Comparison of ENCODE assay signal across 13 cellular contexts in the genomic region with DNA sequence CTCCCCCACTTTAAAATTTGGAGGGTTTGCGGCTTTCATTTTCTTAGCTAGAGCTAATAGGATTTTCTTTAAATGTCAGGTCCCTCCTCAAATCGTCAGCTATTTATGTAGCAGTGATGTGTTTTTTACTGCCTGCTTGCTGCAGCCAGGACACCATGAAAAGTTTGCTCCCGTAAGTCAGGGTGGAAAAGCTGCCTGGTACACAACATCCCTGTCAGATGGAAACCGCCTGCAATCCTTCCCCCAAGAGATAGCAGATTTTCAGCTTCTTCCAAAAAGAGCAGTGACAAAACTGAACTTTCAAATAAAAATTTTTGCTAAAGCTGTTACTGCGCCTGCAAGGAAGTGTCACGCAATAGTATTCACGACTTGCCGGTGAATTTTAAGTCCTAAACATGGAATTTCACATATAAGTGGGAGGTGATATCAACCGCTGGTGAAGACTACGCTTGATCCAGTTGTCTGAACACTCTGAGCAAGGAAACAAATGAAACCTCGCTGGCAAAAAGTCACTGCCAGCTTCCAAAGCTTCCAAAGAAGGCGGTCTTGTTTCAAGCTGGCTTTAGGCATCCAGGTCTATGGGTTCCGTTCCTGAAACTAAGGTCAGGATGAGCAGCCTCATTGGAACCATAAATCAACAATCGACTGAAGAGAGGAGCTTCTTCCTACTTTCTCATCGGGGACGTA. TPM values are rescaled to one million over a fixed set of nuclear protein-coding genes. Genes with fewer than 3 reads are reported as not detected.
DNase-seq lines count a peak whose midpoint lies in the region; ATAC-seq, FAIRE-seq and TF ChIP-seq lines count a peak whose summit lies in the region.
"Had no signal": no experiment of that assay in that cellular context is flagged by ENCODE, and none has a peak within 500 bp of the region (broad histone marks: within the 10 kb centered on the region; RNA-seq: fewer than 3 reads in every experiment).

No MANE protein-coding gene starts in this region.

- H4K20me1 ChIP-seq in HepG2 (ENCODE audit: insufficient read depth, low read length) = no peaks in the 10 kb centered on the region

- H3K27ac ChIP-seq in gastroesophageal sphincter (peak overlapping the region; percentile 79 to 94 (median 92)), HepG2 (ENCODE audit: extremely low read length, insufficient read depth, low read length) (no peak overlapping the region)

- no peak for TF ChIP-seq EP300 in gastroesophageal sphincter (IDR thresholded peaks at IDR 0.05)
- TF ChIP-seq EP300 in HepG2 (IDR thresholded peaks at IDR 0.05; ENCODE audit: low read depth in 2 of 2, low read length in 2 of 2) = no peak
- TF ChIP-seq EP300 in HepG2 (CRISPR knock-in tag; IDR thresholded peaks at IDR 0.05; ENCODE audit: borderline replicate concordance) = no peak

- intact Hi-C loops in HepG2 (cut with micrococcal nuclease; ENCODE audit: unreplicated experiment) = loop anchor here (1.0 kb wide), 1 partner anchor 257 kb away; no protein-coding TSS in a partner anchor

- TF ChIP-seq RAD21 in HepG2 (CRISPR knock-in tag; IDR thresholded peaks at IDR 0.05) = no peak

- POLR2A ChIA-PET in AG04449 (lab: Yijun Ruan, JAX) (interaction anchor here (0.6 to 5.8 kb wide), 11 partner anchors 9 to 314 kb away, joined by 3 to 76 read pairs (median 4); no protein-coding TSS in a partner anchor), HepG2 (lab: Yijun Ruan, JAX) (no interaction called here)

- 21 to 30% methylated on average over 10 to 14 of the region's 16 CpGs for WGBS in gastroesophageal sphincter (ENCODE audit: low coverage in 1 of 2), 2 donors
- WGBS in HepG2 (ENCODE audit: low lambda C conversion rate) = 39% methylated on average over 16 of the region's 16 CpGs

- H3K9me3 ChIP-seq in gastroesophageal sphincter (no peaks in the 10 kb centered on the region), HepG2 (ENCODE audit: low read length) (no peaks in the 10 kb centered on the region)

- in situ Hi-C loops in HepG2 (cut with HindIII; ENCODE audit: extremely low pct_ligation_motif_present, low pct_unique_long_range_greater_than_20kb) (loop anchor here (10.0 kb wide), 1 partner anchor 256 kb away; no protein-coding TSS in a partner anchor), KBM-7 (cut with MboI; ENCODE audit: low pct_unique_long_range_greater_than_20kb, low sequenced_read_pairs) (no loop called here)

- DNase-seq in AG04449 (ENCODE audit: low read depth, low spot score) (no peak), skeletal muscle cell (ENCODE audit: low read depth) (no peak), HepG2 (ENCODE audit: low spot score) (no peak), KBM-7 (no peak), GF-D8 (lab: John Stamatoyannopoulos, UW) (no peak)
- no peak for DNase-seq in stimulated activated naive CD4-positive, alpha-beta T cell treated with Interleukin-2 at 50 U/mL for 16 hours (lab: John Stamatoyannopoulos, UW)
- DNase-seq: activated CD4-positive, alpha-beta T cell treated with anti-CD3 and anti-CD28 coated beads for 36 hours; activated T-cell treated with anti-CD3 and anti-CD28 coated beads, Interleukin-2, amount 50 U/mL, for 24 hours; NCI-H2171 had no signal

- ATAC-seq in gastroesophageal sphincter = no peak
- ATAC-seq in HepG2 = no peak
- ATAC-seq: activated CD4-positive, alpha-beta T cell treated with anti-CD3 and anti-CD28 coated beads for 36 hours had no signal

- H3K27me3 ChIP-seq in gastroesophageal sphincter (no peaks in the 10 kb centered on the region), HepG2 (ENCODE audit: control insufficient read depth in 1 of 2, insufficient read depth in 2 of 2, low read length in 2 of 2) (peaks cover 7 to 82% of the 10 kb centered on the region in 2 experiments; a peak in 4 of 5 replicates)

- no peak overlapping the region for H2AFZ ChIP-seq in HepG2 (ENCODE audit: low read length)

- no peaks in the 10 kb centered on the region for H3K79me2 ChIP-seq in HepG2 (ENCODE audit: insufficient read depth, low read length)

- FAIRE-seq in HepG2 (lab: Jason Lieb, UNC) = no peak
- FAIRE-seq: endothelial cell of umbilical vein, GM12891 had no signal

- no peak overlapping the region for H3K4me2 ChIP-seq in HepG2 (ENCODE audit: low read depth, low read length)

- H3K4me3 ChIP-seq in AG04449 (ENCODE audit: low read depth, low read length) (peak overlapping the region; percentile 95), WI38 (ENCODE audit: low read depth, low read length) (peak overlapping the region; percentile 86), gastroesophageal sphincter (peak overlapping the region; percentile 52 to 63), skeletal muscle cell (ENCODE audit: low read depth, low read length) (peak overlapping the region; percentile 65), HepG2 (replicated peaks in 1 of 3; ENCODE audit: insufficient read depth in 1 of 3, low read depth in 2 of 3, low read length in 3 of 3) (no peak overlapping the region)

- TF ChIP-seq CTCF in AG04449 (IDR thresholded peaks at IDR 0.05; ENCODE audit: insufficient read depth, low read length, missing control alignments) (no peak), WI38 (IDR thresholded peaks at IDR 0.05; ENCODE audit: low read depth, low read length) (no peak), gastroesophageal sphincter (IDR thresholded peaks at IDR 0.05) (no peak), HepG2 (CRISPR knock-in tag; IDR thresholded peaks at IDR 0.05) (no peak)

- H3K4me1 ChIP-seq in gastroesophageal sphincter (peaks cover 12 to 77% (median 19%) of the 10 kb centered on the region in 3 donors), HepG2 (ENCODE audit: insufficient read depth, low read length) (no peaks in the 10 kb centered on the region)

- no TSS peak for BruUV-seq in HepG2 (replicated peaks; lab: Mats Ljungman, UMichigan)

- no peak overlapping the region for H3K9ac ChIP-seq in HepG2 (ENCODE audit: insufficient read depth, low read depth, low read length)

- TF ChIP-seq POLR2A in gastroesophageal sphincter (IDR thresholded peaks at IDR 0.05) = no peak
- no peak for TF ChIP-seq POLR2A in HepG2 (IDR thresholded peaks at IDR 0.05; ENCODE audit: insufficient read depth in 1 of 2, low read depth in 2 of 2, low read length in 2 of 2)

- CTCF ChIA-PET in AG04449 (lab: Yijun Ruan, JAX) = interaction anchor here (0.8 to 7.2 kb wide), 39 partner anchors 9 to 318 kb away, joined by 3 to 73 read pairs (median 6); no protein-coding TSS in a partner anchor
- CTCF ChIA-PET in HepG2 (lab: Yijun Ruan, JAX; ENCODE audit: low intra/inter-chr PET ratio, low total read pairs) = interaction anchor here (1.8 kb wide), 1 partner anchor 257 kb away, joined by 11 read pairs; no protein-coding TSS in a partner anchor

- no peaks in the 10 kb centered on the region for H3K36me3 ChIP-seq in gastroesophageal sphincter
- H3K36me3 ChIP-seq in HepG2 (replicated peaks in 1 of 2; ENCODE audit: control insufficient read depth in 1 of 2, insufficient read depth in 2 of 2, low read length in 2 of 2) = no peaks in the 10 kb centered on the region

TF ChIP-seq in HepG2, 621 proteins besides CTCF, POLR2A, EP300 and RAD21 (continues in another document):
- TF ChIP-seq, protein P1, sequence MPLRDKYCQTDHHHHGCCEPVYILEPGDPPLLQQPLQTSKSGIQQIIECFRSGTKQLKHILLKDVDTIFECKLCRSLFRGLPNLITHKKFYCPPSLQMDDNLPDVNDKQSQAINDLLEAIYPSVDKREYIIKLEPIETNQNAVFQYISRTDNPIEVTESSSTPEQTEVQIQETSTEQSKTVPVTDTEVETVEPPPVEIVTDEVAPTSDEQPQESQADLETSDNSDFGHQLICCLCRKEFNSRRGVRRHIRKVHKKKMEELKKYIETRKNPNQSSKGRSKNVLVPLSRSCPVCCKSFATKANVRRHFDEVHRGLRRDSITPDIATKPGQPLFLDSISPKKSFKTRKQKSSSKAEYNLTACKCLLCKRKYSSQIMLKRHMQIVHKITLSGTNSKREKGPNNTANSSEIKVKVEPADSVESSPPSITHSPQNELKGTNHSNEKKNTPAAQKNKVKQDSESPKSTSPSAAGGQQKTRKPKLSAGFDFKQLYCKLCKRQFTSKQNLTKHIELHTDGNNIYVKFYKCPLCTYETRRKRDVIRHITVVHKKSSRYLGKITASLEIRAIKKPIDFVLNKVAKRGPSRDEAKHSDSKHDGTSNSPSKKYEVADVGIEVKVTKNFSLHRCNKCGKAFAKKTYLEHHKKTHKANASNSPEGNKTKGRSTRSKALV (CRISPR knock-in tag; IDR thresholded peaks at IDR 0.05) = no peak

RNA-seq across cellular contexts. Expression of gene COL6A3, which starts 2.9 kb away (rescaled TPM):
- total RNA-seq in gastroesophageal sphincter (100 to 1,000 TPM; 110 to 421 (median 310) TPM), HepG2 (2016; rRNA removed; fragmentation: Illumina TruSeq; extraction: Trizol) (not detected in 2 replicates)
- not detected in 2 replicates for total RNA-seq in HepG2 (2016; cell fraction: cytosol; rRNA removed; fragmentation: Illumina TruSeq; extraction: Trizol; ENCODE audit: low read depth)
- not detected in 2 replicates for total RNA-seq in HepG2 (2016; cell fraction: insoluble cytoplasmic fraction; rRNA removed; fragmentation: Illumina TruSeq; extraction: Trizol)
- not detected in 2 replicates for total RNA-seq in HepG2 (2016; cell fraction: membrane; rRNA removed; fragmentation: Illumina TruSeq; extraction: Trizol)
- total RNA-seq in HepG2 (2016; cell fraction: nucleus; rRNA removed; fragmentation: Illumina TruSeq; extraction: Trizol) = not detected in 2 replicates
- polyA plus RNA-seq in HepG2 (2011; rRNA removed) = 0.01 and 0.03 TPM in 2 replicates
- polyA plus RNA-seq in HepG2 (2011; cell fraction: cytosol; rRNA removed) = under 0.01 and 0.01 TPM in 2 replicates
- polyA plus RNA-seq in HepG2 (2011; cell fraction: nucleus; rRNA removed) = 0.10 and 0.12 TPM in 2 replicates
- polyA plus RNA-seq in HepG2 (2012) = 0.09 TPM in 1 of 2 replicates, not detected in the other
- polyA plus RNA-seq in HepG2 (2016; cell fraction: cytosol; fragmentation: Illumina TruSeq; extraction: Trizol; ENCODE audit: low read depth) = not detected in 2 replicates
- not detected in 2 replicates for polyA plus RNA-seq in HepG2 (2016; cell fraction: insoluble cytoplasmic fraction; fragmentation: Illumina TruSeq; extraction: Trizol; ENCODE audit: low read depth)
- not detected in 2 replicates for polyA plus RNA-seq in HepG2 (2016; cell fraction: membrane; fragmentation: Illumina TruSeq; extraction: Trizol; ENCODE audit: low read depth)
- polyA plus RNA-seq in HepG2 (2016; cell fraction: nucleus; fragmentation: Illumina TruSeq; extraction: Trizol; ENCODE audit: insufficient read depth, low read depth) = not detected in 2 replicates
- polyA minus RNA-seq in HepG2 (2011; rRNA and poly(A)+ RNA removed; ENCODE audit: low replicate concordance) = 0.02 and 0.06 TPM in 2 replicates
- polyA minus RNA-seq in HepG2 (2011; cell fraction: cytosol; rRNA and poly(A)+ RNA removed) = not detected in 2 replicates
- polyA minus RNA-seq in HepG2 (2011; cell fraction: nucleus; rRNA and poly(A)+ RNA removed) = under 0.01 TPM in 1 of 2 replicates, not detected in the other
- total RNA-seq: endothelial cell of umbilical vein had no signal

Comparison
In these comparisons a context has a peak if more than half of its experiments do, and no peak if none do; other contexts are left out.
1. H3K4me3 ChIP-seq: peak in AG04449 (single experiment), WI38 (single experiment), gastroesophageal sphincter (2 of 2) and skeletal muscle cell (single experiment); none in HepG2 (0 of 3).
2. RNA of gene COL6A3, which starts 2.9 kb away (total RNA-seq): 110 to 421 TPM in gastroesophageal sphincter; not detected in HepG2; every median in the first group is over 100 times any median in the second.